1 cellular context compared by ENCODE assay signal in the genomic region with DNA sequence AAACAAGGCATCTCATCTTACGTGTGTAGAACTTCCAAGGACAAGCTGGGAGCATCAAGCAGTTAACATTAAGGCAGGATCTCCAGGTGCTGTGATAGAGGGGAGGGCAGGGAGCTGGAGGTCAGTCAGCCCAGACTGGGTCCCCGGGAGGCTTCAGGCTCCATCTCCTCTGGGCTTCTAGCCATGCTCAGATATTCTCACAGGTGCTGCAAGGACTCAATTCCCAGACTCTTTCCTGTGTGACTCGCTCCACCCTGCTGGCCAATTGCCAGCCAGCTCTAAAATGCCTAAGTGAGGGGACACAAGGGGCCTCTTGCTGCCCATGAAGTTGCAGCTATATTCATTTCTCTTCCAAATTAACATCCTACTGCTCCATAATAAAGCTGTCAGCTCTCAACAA.
TF ChIP-seq lines count a peak whose summit lies in the region.

No MANE protein-coding gene starts in this region.

TF ChIP-seq in K562, 482 proteins besides CTCF, POLR2A, EP300 and RAD21:
- TF ChIP-seq ZNF318 (IDR thresholded peaks at IDR 0.05; ENCODE audit: borderline replicate concordance in 1 of 2, low read depth in 1 of 2) (no peak), NFIC (IDR thresholded peaks at IDR 0.05) (peak; percentile 35; the same call in 1 of the 2 replicates)
TF ChIP-seq in K562: peak in this region for 1.
